12 cellular contexts compared by ENCODE assay signal in the genomic region with DNA sequence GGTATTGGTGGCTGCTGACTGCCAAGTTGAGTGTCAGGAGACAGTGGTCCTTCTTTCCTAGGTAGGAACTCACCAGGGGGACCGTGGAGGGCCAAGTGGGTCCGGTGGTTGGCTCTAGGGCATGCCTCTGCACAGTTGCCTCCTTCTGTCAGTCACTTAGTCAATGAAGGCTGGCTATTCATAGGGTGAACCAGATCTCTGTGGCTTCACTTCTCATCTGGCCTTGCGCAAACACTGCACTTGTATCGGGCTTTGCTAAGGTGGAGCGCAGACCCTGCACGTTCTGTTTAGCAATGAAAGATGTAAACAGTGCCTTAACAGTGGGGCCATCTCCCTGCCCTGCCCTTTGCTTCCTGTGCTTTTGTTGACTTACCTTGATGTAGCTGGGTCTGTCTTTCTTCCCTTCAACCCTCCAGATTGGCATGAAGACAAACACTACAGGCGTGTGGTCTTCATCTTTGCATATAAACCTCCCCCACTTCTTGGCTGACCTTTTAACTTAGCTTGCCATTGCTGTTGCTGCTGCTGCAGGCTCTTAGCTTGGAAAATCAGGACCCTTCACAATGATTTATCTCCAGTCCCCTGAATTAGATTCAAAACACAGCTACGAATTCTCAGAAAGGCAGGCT. TPM values are rescaled to one million over a fixed set of nuclear protein-coding genes. Genes with fewer than 3 reads are reported as not detected.
DNase-seq lines count a peak whose midpoint lies in the region; ATAC-seq and TF ChIP-seq lines count a peak whose summit lies in the region.
"Had no signal": no experiment of that assay in that cellular context is flagged by ENCODE, and none has a peak within 500 bp of the region (broad histone marks: within the 10 kb centered on the region; RNA-seq: fewer than 3 reads in every experiment).

No MANE protein-coding gene starts in this region.

- H3K27me3 Mint-ChIP-seq in CD4-positive, alpha-beta T cell = no peaks in the 10 kb centered on the region
- peaks cover 13% of the 10 kb centered on the region for H3K27me3 Mint-ChIP-seq in GM23338 (ENCODE audit: insufficient read depth, low read depth, poor library complexity)

- H3K4me3 ChIP-seq in GM23338 (no peak overlapping the region), PC-3 (ENCODE audit: low read length) (no peak overlapping the region)
- H3K4me3 ChIP-seq: cardiac muscle cell, Peyer's patch had no signal

- DNase-seq in CD4-positive, alpha-beta T cell = peak in 7 of 10 experiments; percentile 37 to 60 (median 47)
- DNase-seq in GM23338 (ENCODE audit: low spot score) (no peak), T-helper 2 cell (peak in 3 of 5 experiments; percentile 35 to 84 (median 48)), left lobe of liver (ENCODE audit: low spot score) (peak; percentile 83), omental fat pad (ENCODE audit: low spot score) (no peak), PC-3 (no peak), occipital lobe (lab: John Stamatoyannopoulos, UW) (no peak)
- no peak for DNase-seq in stimulated activated CD4-positive, alpha-beta T cell treated with anti-CD3 and anti-CD28 coated beads, Interleukin-4, amount 100 ng/mL, for 4 hours
- DNase-seq: Calu3, islet precursor cell had no signal

- POLR2A ChIA-PET in CD4-positive, alpha-beta T cell (lab: Charles Lee) = interaction anchor here (0.6 to 11.7 kb wide), 15 partner anchors 9 to 168 kb away, joined by 3 to 326 read pairs (median 3); partner anchors contain the start of genes SC5D, SORL1 and SORL1-AS1
- POLR2A ChIA-PET in PC-3 (lab: Charles Lee; ENCODE audit: unreplicated experiment) = interaction anchor here (0.7 kb wide), 1 partner anchor 48 kb away, joined by 3 read pairs; no protein-coding TSS in a partner anchor

- no peaks in the 10 kb centered on the region for H3K9me3 Mint-ChIP-seq in CD4-positive, alpha-beta T cell
- H3K9me3 Mint-ChIP-seq in GM23338 = no peaks in the 10 kb centered on the region

- no peak overlapping the region for H3K9ac ChIP-seq in PC-3 (ENCODE audit: low read length)

- H4K20me1 ChIP-seq in GM23338 (replicated peaks; ENCODE audit: insufficient read depth) (no peaks in the 10 kb centered on the region; the same call in 1 of the 2 replicates), PC-3 (ENCODE audit: low read length) (no peaks in the 10 kb centered on the region)

- peaks cover 90% of the 10 kb centered on the region for H3K4me1 ChIP-seq in GM23338 (ENCODE audit: insufficient read depth)
- peaks cover 49% of the 10 kb centered on the region for H3K4me1 ChIP-seq in PC-3 (ENCODE audit: insufficient read depth, low read length)

- H3K4me2 ChIP-seq in GM23338 = peak overlapping the region; percentile 61
- no peak overlapping the region for H3K4me2 ChIP-seq in PC-3 (ENCODE audit: low read length)

- H3K27me3 ChIP-seq in CD4-positive, alpha-beta T cell (ENCODE audit: control insufficient read depth, insufficient read depth, low read length) = no peaks in the 10 kb centered on the region
- no peaks in the 10 kb centered on the region for H3K27me3 ChIP-seq in GM23338 (ENCODE audit: insufficient read depth)
- H3K27me3 ChIP-seq in PC-3 (ENCODE audit: low read length) = no peaks in the 10 kb centered on the region
- H3K27me3 ChIP-seq: cardiac muscle cell, Peyer's patch had no signal

- no peak for TF ChIP-seq CTCF in CD4-positive, alpha-beta T cell (IDR thresholded peaks at IDR 0.05)
- TF ChIP-seq CTCF in GM23338 (conservative IDR thresholded peaks at IDR 0.05; ENCODE audit: low read depth in 2 of 2) (no peak), omental fat pad (IDR thresholded peaks at IDR 0.05) (no peak), PC-3 (conservative IDR thresholded peaks at IDR 0.05; ENCODE audit: low read depth, low read length) (no peak)

- H3K27ac ChIP-seq in CD4-positive, alpha-beta T cell (ENCODE audit: low read depth, low read length) = peak overlapping the region; percentile 51
- no peak overlapping the region for H3K27ac ChIP-seq in GM23338 (ENCODE audit: low read depth)
- H3K27ac ChIP-seq in PC-3 (ENCODE audit: low read length) = no peak overlapping the region
- H3K27ac ChIP-seq: cardiac muscle cell had no signal

- no peaks in the 10 kb centered on the region for H3K9me2 ChIP-seq in GM23338 (ENCODE audit: insufficient read depth)
- no peaks in the 10 kb centered on the region for H3K9me2 ChIP-seq in PC-3 (replicated peaks; ENCODE audit: low read length)

- H3K4me3 Mint-ChIP-seq in CD4-positive, alpha-beta T cell = peak overlapping the region; percentile 68
- no peak overlapping the region for H3K4me3 Mint-ChIP-seq in GM23338

- CTCF ChIA-PET in CD4-positive, alpha-beta T cell (lab: Charles Lee) = interaction anchor here (1.4 to 1.6 kb wide), 2 partner anchors 8 to 9 kb away, joined by 3 to 4 read pairs; no protein-coding TSS in a partner anchor
- CTCF ChIA-PET in PC-3 (lab: Charles Lee) = no interaction called here

- H2AFZ ChIP-seq in GM23338 = no peak overlapping the region
- H2AFZ ChIP-seq in PC-3 (ENCODE audit: low read length) = no peak overlapping the region

- no TSS peak for BruUV-seq in PC-3 (replicated peaks; lab: Mats Ljungman, UMichigan)

- peak overlapping the region; percentile 93 for H3K27ac Mint-ChIP-seq in CD4-positive, alpha-beta T cell
- H3K27ac Mint-ChIP-seq in GM23338 = 0 out of 2 replicates have a peak overlapping the region, but pooled peaks have one; percentile 16

- H3K4me1 Mint-ChIP-seq in CD4-positive, alpha-beta T cell (ENCODE audit: low read depth) = peaks cover 99% of the 10 kb centered on the region
- H3K4me1 Mint-ChIP-seq in GM23338 = peaks cover 88% of the 10 kb centered on the region

- H3K9me3 ChIP-seq in CD4-positive, alpha-beta T cell (ENCODE audit: control insufficient read depth, low read length) = no peaks in the 10 kb centered on the region
- no peaks in the 10 kb centered on the region for H3K9me3 ChIP-seq in PC-3 (ENCODE audit: low read length)
- H3K9me3 ChIP-seq: Peyer's patch had no signal

- peak; percentile 39 for ATAC-seq in CD4-positive, alpha-beta T cell (ENCODE audit: poor library complexity)
- ATAC-seq in GM23338 (no peak), left lobe of liver (peak; percentile 53), omental fat pad (ENCODE audit: low FRiP score) (no peak), PC-3 (no peak)

- no peaks in the 10 kb centered on the region; the same call in 1 of the 2 replicates for H3F3A ChIP-seq in GM23338 (replicated peaks; ENCODE audit: low read depth)
- H3F3A ChIP-seq in PC-3 (ENCODE audit: low read length, unreplicated experiment) = peaks cover 11% of the 10 kb centered on the region

- peaks cover 59% of the 10 kb centered on the region for H3K36me3 Mint-ChIP-seq in CD4-positive, alpha-beta T cell (ENCODE audit: low read depth)
- H3K36me3 Mint-ChIP-seq in GM23338 (ENCODE audit: low read depth) = peaks cover 7% of the 10 kb centered on the region; the same call in 1 of the 3 replicates

- intact Hi-C loops in CD4-positive, alpha-beta T cell (cut with DNase I, micrococcal nuclease) = loop anchor here in 1 of 2 experiments (5.0 to 10.0 kb wide), 2 partner anchors 135 to 167 kb away; partner anchors contain the start of gene SC5D
- intact Hi-C loops in PC-3 (cut with micrococcal nuclease) = loop anchor here (10.0 kb wide), 1 partner anchor 1045 kb away; no protein-coding TSS in a partner anchor

- H3K79me2 ChIP-seq in GM23338 (replicated peaks; ENCODE audit: insufficient read depth) = peaks cover 100% of the 10 kb centered on the region
- H3K79me2 ChIP-seq in PC-3 (ENCODE audit: low read length) = peaks cover 82% of the 10 kb centered on the region

- H3K36me3 ChIP-seq in GM23338 (ENCODE audit: insufficient read depth) (no peaks in the 10 kb centered on the region), PC-3 (ENCODE audit: low read depth, low read length) (no peaks in the 10 kb centered on the region)
- H3K36me3 ChIP-seq: cardiac muscle cell, Peyer's patch had no signal

RNA-seq across cellular contexts. Expression of gene SORL1, which starts 7.4 kb away (rescaled TPM):
- total RNA-seq in CD4-positive, alpha-beta T cell = 100 to 1,000 TPM; 235 to 241 TPM
- 78.3 and 78.8 TPM in 2 replicates for total RNA-seq in GM23338 (2014; rRNA removed; shearing (Covaris generic))
- 20.1 and 23.0 TPM in 2 replicates for polyA plus RNA-seq in GM23338 (2016; fragmentation: Nextera tagmentation; extraction: Ambion mirVana)
- 133 TPM for total RNA-seq in left lobe of liver
- total RNA-seq in omental fat pad = 10 to 100 TPM in 3 of 4 donors, 1 to 10 TPM in 1; 5.8 to 93.0 (median 11.1) TPM
- 53.7 and 74.5 TPM in 2 replicates for total RNA-seq in PC-3 (2014; rRNA removed)
- 76.3 TPM for total RNA-seq in occipital lobe

Comparison
In these comparisons a context has a peak if more than half of its experiments do, and no peak if none do; other contexts are left out.
1. ATAC-seq: peak in CD4-positive, alpha-beta T cell (single experiment) and left lobe of liver (single experiment); none in GM23338 (single experiment), omental fat pad (single experiment) and PC-3 (single experiment).
2. DNase-seq: peak in CD4-positive, alpha-beta T cell (7 of 10), T-helper 2 cell (3 of 5) and left lobe of liver (single experiment); none in GM23338 (single experiment), omental fat pad (single experiment), stimulated activated CD4-positive, alpha-beta T cell treated with anti-CD3 and anti-CD28 coated beads, Interleukin-4, amount 100 ng/mL, for 4 hours (0 of 2), PC-3 (single experiment) and occipital lobe (single experiment).